In genomic region chr9:73200694-73201432, GRCh38 we compare ENCODE assay signal across 8 cellular contexts.
DNase-seq lines count a peak whose midpoint lies in the region; ATAC-seq lines count a peak whose summit lies in the region.

No MANE protein-coding gene starts in this region.

- H3K27ac ChIP-seq in angular gyrus (ENCODE audit: low read depth, low read length), result peak overlapping the region; percentile 4

- ATAC-seq in GM18868 (IDR thresholded peaks at IDR 0.05; ENCODE audit: unreplicated experiment) (peak; percentile 57), HG03521 (IDR thresholded peaks at IDR 0.05; ENCODE audit: unreplicated experiment) (no peak)

- DNase-seq in Ammon's horn (ENCODE audit: low spot score) (peak; percentile 14), NCI-H1694 (lab: John Stamatoyannopoulos, UW) (peak; percentile 25), left kidney (ENCODE audit: low read depth, low spot score) (peak; percentile 59), HuH-7.5 (ENCODE audit: low spot score) (no peak), C1 segment of cervical spinal cord (lab: John Stamatoyannopoulos, UW) (no peak)

Comparison
In these comparisons a context has a peak if more than half of its experiments do, and no peak if none do; other contexts are left out.
1. DNase-seq: peak in Ammon's horn (single experiment), NCI-H1694 (single experiment) and left kidney (single experiment); none in HuH-7.5 (single experiment) and C1 segment of cervical spinal cord (0 of 14).